27 cellular contexts compared by ENCODE assay signal in genomic region chr7:77783540-77783939, GRCh38. TPM values are rescaled to one million over a fixed set of nuclear protein-coding genes. Genes with fewer than 3 reads are reported as not detected.
A peak's percentile ranks its signal among the peaks of the same experiment; 100 is the strongest.
DNase-seq lines count a peak whose midpoint lies in the region; ATAC-seq, FAIRE-seq and TF ChIP-seq lines count a peak whose summit lies in the region.
"Had no signal": no experiment of that assay in that cellular context is flagged by ENCODE, and none has a peak within 500 bp of the region (broad histone marks: within the 10 kb centered on the region; RNA-seq: fewer than 3 reads in every experiment).

No MANE protein-coding gene starts in this region.

- H3K27me3 ChIP-seq in right atrium auricular region (no peaks in the 10 kb centered on the region), SU-DHL-6 (ENCODE audit: low read length) (no peaks in the 10 kb centered on the region), hepatocyte (no peaks in the 10 kb centered on the region), small intestine (ENCODE audit: control insufficient read depth in 2 of 2, insufficient read depth in 2 of 2, low read length in 2 of 2) (no peaks in the 10 kb centered on the region)
- H3K27me3 ChIP-seq: BE2C, MG63 had no signal

- 71% methylated on average over 3 of the region's 3 CpGs for WGBS in hepatocyte (ENCODE audit: low lambda C conversion rate, missing lambda C conversion rate)
- WGBS in small intestine, 3 donors, result 21 to 64% (median 49%) methylated on average over 3 of the region's 3 CpGs

- ATAC-seq in Right ventricle myocardium superior (ENCODE audit: poor library complexity) (peak; percentile 18), HG03469 (IDR thresholded peaks at IDR 0.05; ENCODE audit: unreplicated experiment) (no peak)
- ATAC-seq in activated naive CD4-positive, alpha-beta T cell treated with anti-CD3 and anti-CD28 coated beads, Interleukin-2, amount 50 U/mL, for 72 hours, result no peak
- ATAC-seq: GM12878, Right ventricle myocardium inferior had no signal

- no peaks in the 10 kb centered on the region for H4K20me1 ChIP-seq in SU-DHL-6 (ENCODE audit: low read depth, low read length)
- H4K20me1 ChIP-seq in hepatocyte (ENCODE audit: insufficient read depth, poor library complexity, severe bottlenecking), result no peaks in the 10 kb centered on the region

- H3F3A ChIP-seq in SU-DHL-6 (ENCODE audit: insufficient read depth), result peaks cover 27% of the 10 kb centered on the region; the same call in 1 of the 2 replicates

- no peak overlapping the region for H3K9ac ChIP-seq in SU-DHL-6 (ENCODE audit: low read length)

- H3K27ac ChIP-seq in right atrium auricular region, result no peak overlapping the region
- peak overlapping the region; percentile 21; the same call in 1 of the 2 replicates for H3K27ac ChIP-seq in SU-DHL-6 (ENCODE audit: low read depth, low read length)
- H3K27ac ChIP-seq in hepatocyte, result peak overlapping the region; percentile 61
- H3K27ac ChIP-seq in small intestine (ENCODE audit: low read depth in 1 of 2, low read length in 1 of 2), result peak overlapping the region in 1 of 2 donors; percentile 32
- H3K27ac ChIP-seq: HL-60 had no signal

- peaks cover 22% of the 10 kb centered on the region for H3K36me3 ChIP-seq in right atrium auricular region
- H3K36me3 ChIP-seq in SU-DHL-6 (ENCODE audit: low read length), result peaks cover 52% of the 10 kb centered on the region
- H3K36me3 ChIP-seq in hepatocyte (replicated peaks; ENCODE audit: insufficient read depth, low read depth), result peaks cover 3% of the 10 kb centered on the region
- peaks cover under 1 to 6% of the 10 kb centered on the region in 2 donors for H3K36me3 ChIP-seq in small intestine (ENCODE audit: control insufficient read depth in 2 of 2, insufficient read depth in 2 of 2, low read length in 2 of 2)

- H3K9me2 ChIP-seq in SU-DHL-6 (replicated peaks; ENCODE audit: insufficient read depth, low read length) (no peaks in the 10 kb centered on the region), hepatocyte (replicated peaks; ENCODE audit: insufficient read depth) (no peaks in the 10 kb centered on the region)

- no peak for FAIRE-seq in small intestine (lab: Jason Lieb, UNC)
- no peak for FAIRE-seq in GM12891 (lab: Jason Lieb, UNC)
- FAIRE-seq: GM12878, RCC 7860 had no signal

- H3K4me1 ChIP-seq in right atrium auricular region (no peaks in the 10 kb centered on the region), hepatocyte (ENCODE audit: insufficient read depth) (no peaks in the 10 kb centered on the region), small intestine (ENCODE audit: control insufficient read depth in 2 of 2, insufficient read depth in 1 of 2, low read depth in 1 of 2, low read length in 1 of 2) (no peaks in the 10 kb centered on the region)
- H3K4me1 ChIP-seq: BE2C had no signal

- H3K9me3 ChIP-seq in right atrium auricular region (no peaks in the 10 kb centered on the region), SU-DHL-6 (ENCODE audit: insufficient read depth, low read length) (no peaks in the 10 kb centered on the region), hepatocyte (ENCODE audit: low read depth) (no peaks in the 10 kb centered on the region), small intestine (ENCODE audit: control insufficient read depth, low read depth) (no peaks in the 10 kb centered on the region)
- H3K9me3 ChIP-seq: BE2C, MG63 had no signal

- no peak for DNase-seq in Right ventricle myocardium superior
- no peak for DNase-seq in right atrium auricular region (ENCODE audit: low spot score)
- no peak for DNase-seq in hepatocyte (ENCODE audit: low spot score)
- DNase-seq in small intestine, result peak; percentile 59
- no peak for DNase-seq in GM12891 (ENCODE audit: insufficient read length, low spot score)
- DNase-seq in activated naive CD4-positive, alpha-beta T cell treated with anti-CD3 and anti-CD28 coated beads, Interleukin-2, amount 50 U/mL, for 72 hours (ENCODE audit: low spot score in 2 of 2), result no peak
- DNase-seq: BE2C; Calu3; CD4-positive, alpha-beta T cell; DMS53; EL; H7; Kasumi-1; MG63; NCI-H1048; NCI-H1436; NCI-H1930; NCI-H2227 treated with DMSO at 0.1 percent for 48 hours; NCI-H510A treated with DMSO at 0.1 percent for 48 hours; NCI-H774 had no signal

- H2AFZ ChIP-seq in SU-DHL-6 (ENCODE audit: low read depth, low read length, severe bottlenecking) (no peak overlapping the region), hepatocyte (no peak overlapping the region)

- intact Hi-C loops in Right ventricle myocardium superior (cut with DNase I), result no loop called here

- H3K27ac Mint-ChIP-seq in activated naive CD4-positive, alpha-beta T cell treated with anti-CD3 and anti-CD28 coated beads, Interleukin-2, amount 50 U/mL, for 72 hours, result no peak overlapping the region
- H3K27ac Mint-ChIP-seq: CD4-positive, alpha-beta T cell had no signal

- peaks cover 5 to 16% of the 10 kb centered on the region in 2 donors for H3K9me3 Mint-ChIP-seq in activated naive CD4-positive, alpha-beta T cell treated with anti-CD3 and anti-CD28 coated beads, Interleukin-2, amount 50 U/mL, for 72 hours
- H3K9me3 Mint-ChIP-seq: CD4-positive, alpha-beta T cell; IgD-negative memory B cell had no signal

- H3K4me2 ChIP-seq in SU-DHL-6 (ENCODE audit: low read depth, low read length, poor library complexity, severe bottlenecking) (no peak overlapping the region), hepatocyte (peak overlapping the region; percentile 11)

- H3K4me3 ChIP-seq in right atrium auricular region (no peak overlapping the region), SU-DHL-6 (ENCODE audit: insufficient read depth, low read length, poor library complexity, severe bottlenecking) (no peak overlapping the region), hepatocyte (no peak overlapping the region), small intestine (ENCODE audit: low read depth in 1 of 2, low read length in 2 of 2) (no peak overlapping the region)
- H3K4me3 ChIP-seq: GM12878, MG63 had no signal

- H3K79me2 ChIP-seq in SU-DHL-6 (ENCODE audit: insufficient read depth, low read length), result 0 out of 2 replicates have a peak, but pooled peaks cover 7% of the 10 kb centered on the region
- H3K79me2 ChIP-seq in hepatocyte, result no peaks in the 10 kb centered on the region

- TF ChIP-seq CTCF in right atrium auricular region (IDR thresholded peaks at IDR 0.05) (no peak), SU-DHL-6 (IDR thresholded peaks at IDR 0.05; ENCODE audit: insufficient read depth, low read length, poor library complexity, severe bottlenecking) (no peak), hepatocyte (IDR thresholded peaks at IDR 0.05; ENCODE audit: poor library complexity) (no peak)

- peaks cover 15 to 27% of the 10 kb centered on the region in 2 donors for H3K36me3 Mint-ChIP-seq in activated naive CD4-positive, alpha-beta T cell treated with anti-CD3 and anti-CD28 coated beads, Interleukin-2, amount 50 U/mL, for 72 hours

- TF ChIP-seq POLR2A in GM12891 (IDR thresholded peaks at IDR 0.05; ENCODE audit: low read depth, low read length), result no peak

TF ChIP-seq in GM12891, 5 proteins besides CTCF, POLR2A, EP300 and RAD21:
- no peak for TF ChIP-seq POU2F2 (IDR thresholded peaks at IDR 0.05; ENCODE audit: low read depth, low read length)
- TF ChIP-seq POLR2AphosphoS5 (IDR thresholded peaks at IDR 0.05; ENCODE audit: low read depth, low read length), result no peak
- no peak for TF ChIP-seq TAF1 (IDR thresholded peaks at IDR 0.05; ENCODE audit: low read depth, low read length)
- no peak for TF ChIP-seq PAX5 (IDR thresholded peaks at IDR 0.05; ENCODE audit: insufficient read depth, low read length, severe bottlenecking)
- no peak for TF ChIP-seq SPI1 (IDR thresholded peaks at IDR 0.05; ENCODE audit: low read depth, low read length)

RNA-seq across cellular contexts. Expression of gene TMEM60, which starts 14.7 kb away (rescaled TPM):
- total RNA-seq in Right ventricle myocardium superior (6.6 TPM), right atrium auricular region (10 to 100 TPM in 1 of 2 donors, 1 to 10 TPM in 1; 6.6 to 13.8 TPM), hepatocyte (19.7 and 24.2 TPM in 2 replicates)
- polyA plus RNA-seq in hepatocyte (29.2 and 29.9 TPM in 2 replicates), small intestine (10 to 100 TPM; 12.3 to 19.2 (median 15.1) TPM)
- 18.2 TPM for polyA plus RNA-seq in GM12891 (2012; ENCODE audit: low read depth, missing spikeins)
- 1 to 10 TPM; 7.1 to 9.5 TPM for total RNA-seq in activated naive CD4-positive, alpha-beta T cell treated with anti-CD3 and anti-CD28 coated beads, Interleukin-2, amount 50 U/mL, for 72 hours

RNA-seq across cellular contexts. Expression of gene PHTF2, which starts 15.0 kb away (rescaled TPM):
- total RNA-seq in Right ventricle myocardium superior (17.6 TPM), right atrium auricular region (10 to 100 TPM; 14.3 to 31.6 TPM), hepatocyte (26.9 and 27.1 TPM in 2 replicates)
- polyA plus RNA-seq in hepatocyte (13.3 and 15.7 TPM in 2 replicates), small intestine (1 to 10 TPM; 1.8 to 3.5 (median 1.9) TPM)
- 10.7 TPM for polyA plus RNA-seq in GM12891 (2012; ENCODE audit: low read depth, missing spikeins)
- 10 to 100 TPM; 22.8 to 31.1 TPM for total RNA-seq in activated naive CD4-positive, alpha-beta T cell treated with anti-CD3 and anti-CD28 coated beads, Interleukin-2, amount 50 U/mL, for 72 hours

Comparison
In these comparisons a context has a peak if more than half of its experiments do, and no peak if none do; other contexts are left out.
1. H3K27ac ChIP-seq: peak in SU-DHL-6 (single experiment) and hepatocyte (single experiment); none in right atrium auricular region (0 of 2).